In the genomic region with DNA sequence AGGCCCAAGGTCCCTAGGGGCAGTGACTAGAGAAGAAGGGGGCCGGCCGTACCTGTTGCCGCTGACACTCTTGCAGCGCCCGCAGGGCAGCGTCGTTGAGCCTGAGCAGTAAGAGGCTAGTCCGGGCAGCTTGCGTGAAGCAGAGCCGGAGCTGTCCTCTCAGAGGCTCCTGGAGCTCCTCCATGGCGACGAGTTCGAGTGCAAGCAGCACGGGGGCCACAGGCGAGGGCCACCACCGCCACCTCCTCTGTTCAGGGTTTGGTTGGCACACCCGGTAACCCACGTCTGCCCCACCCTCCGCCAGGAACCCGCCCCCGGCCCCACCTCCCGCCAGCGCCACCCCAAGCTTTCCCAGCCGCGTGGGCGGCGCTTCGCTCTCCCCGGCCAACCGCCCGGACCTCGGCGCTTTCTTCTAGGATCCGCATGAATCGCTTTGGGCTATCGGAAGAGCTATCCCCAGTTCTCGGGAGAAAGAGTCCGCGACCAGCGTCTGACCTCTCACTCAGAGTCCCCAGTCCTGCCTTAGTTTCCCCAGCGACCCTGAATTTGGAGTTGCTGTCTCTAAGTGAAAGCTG, we compare ENCODE assay signal across 9 cellular contexts. TPM values are rescaled to one million over a fixed set of nuclear protein-coding genes. Genes with fewer than 3 reads are reported as not detected.
A peak's percentile ranks its signal among the peaks of the same experiment; 100 is the strongest.
DNase-seq lines count a peak whose midpoint lies in the region; ATAC-seq, FAIRE-seq and TF ChIP-seq lines count a peak whose summit lies in the region.
"Had no signal": no experiment of that assay in that cellular context is flagged by ENCODE, and none has a peak within 500 bp of the region (broad histone marks: within the 10 kb centered on the region; RNA-seq: fewer than 3 reads in every experiment).

A gene with protein sequence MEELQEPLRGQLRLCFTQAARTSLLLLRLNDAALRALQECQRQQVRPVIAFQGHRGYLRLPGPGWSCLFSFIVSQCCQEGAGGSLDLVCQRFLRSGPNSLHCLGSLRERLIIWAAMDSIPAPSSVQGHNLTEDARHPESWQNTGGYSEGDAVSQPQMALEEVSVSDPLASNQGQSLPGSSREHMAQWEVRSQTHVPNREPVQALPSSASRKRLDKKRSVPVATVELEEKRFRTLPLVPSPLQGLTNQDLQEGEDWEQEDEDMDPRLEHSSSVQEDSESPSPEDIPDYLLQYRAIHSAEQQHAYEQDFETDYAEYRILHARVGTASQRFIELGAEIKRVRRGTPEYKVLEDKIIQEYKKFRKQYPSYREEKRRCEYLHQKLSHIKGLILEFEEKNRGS (minus strand): TSS at position 249 of the 575 bp plus-strand sequence. CDS start 65 bp downstream, at position 184.

- H3K23ac ChIP-seq in IMR-90 (ENCODE audit: low read depth, low read length) = peak within 1 kb of the TSS; percentile 78

- peak within 1 kb of the TSS; percentile 84 for H2AK9ac ChIP-seq in IMR-90 (replicated peaks; ENCODE audit: low read depth, low read length, poor library complexity)

- DNase-seq in D341Med (ENCODE audit: low spot score) (peak; percentile 88), IMR-90 (peak; percentile 59), RCC 7860 (ENCODE audit: low spot score) (peak; percentile 64), activated gamma-delta T cell (lab: John Stamatoyannopoulos, UW) (peak; percentile 65), foreskin melanocyte (peak; percentile 77), omental fat pad (ENCODE audit: low spot score) (no peak)

- CTCF ChIA-PET in IMR-90 (lab: Yijun Ruan, JAX) = interaction anchor here (0.5 to 1.0 kb wide), 6 partner anchors 9 to 289 kb away, joined by 3 to 5 read pairs (median 3); a partner anchor contains a TSS

- peak within 1 kb of the TSS; percentile 31; the same call in 1 of the 3 replicates for H2BK15ac ChIP-seq in IMR-90 (ENCODE audit: low read depth, low read length)

- 0 out of 2 replicates have a peak, but pooled peaks cover 4% of the 10 kb centered on the region for H3K9me1 ChIP-seq in IMR-90 (ENCODE audit: insufficient read depth, low read length)

- no peaks in the 10 kb centered on the region for H3K27me3 ChIP-seq in IMR-90 (ENCODE audit: control insufficient read depth, insufficient read depth, low read length)
- no peaks in the 10 kb centered on the region for H3K27me3 ChIP-seq in thymus (ENCODE audit: control insufficient read depth, insufficient read depth)

- 4% methylated on average over 28 of the region's 41 CpGs; no CpG with 5 or more reads in 1 of the 2 experiments for WGBS in IMR-90 (ENCODE audit: extremely low coverage in 2 of 2, insufficient read length in 1 of 2), 2 experiments
- 5% methylated on average over 41 of the region's 41 CpGs for WGBS in thymus

- H3K9ac ChIP-seq in IMR-90 (ENCODE audit: low read depth, low read length) = peak within 1 kb of the TSS; percentile 61

- H3K9me3 ChIP-seq in IMR-90 (ENCODE audit: control insufficient read depth, insufficient read depth, low read length) = no peaks in the 10 kb centered on the region
- no peaks in the 10 kb centered on the region for H3K9me3 ChIP-seq in thymus (ENCODE audit: control insufficient read depth)

- H2AFZ ChIP-seq in IMR-90 (replicated peaks; ENCODE audit: low read length, poor library complexity) = peak within 1 kb of the TSS; percentile 96

- intact Hi-C loops in IMR-90 (cut with micrococcal nuclease) = loop anchor here (10.0 kb wide), 1 partner anchor 262 kb away; a partner anchor contains a TSS

- FAIRE-seq in RCC 7860 (lab: Jason Lieb, UNC) = no peak
- FAIRE-seq: endometrium had no signal

- H2AK5ac ChIP-seq in IMR-90 (ENCODE audit: low read depth, low read length) = peak within 1 kb of the TSS; percentile 73

- POLR2A ChIA-PET in IMR-90 (lab: Charles Lee; ENCODE audit: unreplicated experiment) = interaction anchor here (0.6 kb wide), 1 partner anchor 17 kb away, joined by 7 read pairs; no protein-coding TSS in a partner anchor

- no peak for TF ChIP-seq POLR2A in IMR-90 (IDR thresholded peaks at IDR 0.05; ENCODE audit: low read depth, low read length)

- in situ Hi-C loops in IMR-90 (cut with MboI; ENCODE audit: low sequenced_read_pairs) = no loop called here

- peak within 1 kb of the TSS; percentile 83 for H3K14ac ChIP-seq in IMR-90 (replicated peaks; ENCODE audit: low read depth, low read length)

- peak within 1 kb of the TSS; percentile 97 for H3K4me2 ChIP-seq in IMR-90 (ENCODE audit: low read depth, low read length)

- peak within 1 kb of the TSS; percentile 84; the same call in 1 of the 2 replicates for H4K5ac ChIP-seq in IMR-90 (ENCODE audit: low read depth, low read length)

- H3K79me1 ChIP-seq in IMR-90 (ENCODE audit: low read depth in 1 of 2, low read length in 2 of 2) = peaks cover under 1 to 6% of the 10 kb centered on the region in 2 experiments; a peak in 1 of 4 replicates

- TF ChIP-seq CTCF in IMR-90 (conservative IDR thresholded peaks at IDR 0.05; ENCODE audit: low read depth, low read length) (no peak), omental fat pad (IDR thresholded peaks at IDR 0.05) (no peak)

- H3K4me1 ChIP-seq in IMR-90 (ENCODE audit: control insufficient read depth, insufficient read depth, low read length) (peaks cover 5% of the 10 kb centered on the region; the same call in 1 of the 2 replicates), thymus (ENCODE audit: control insufficient read depth, insufficient read depth, low read length) (peaks cover 2% of the 10 kb centered on the region)

- H2BK120ac ChIP-seq in IMR-90 (ENCODE audit: low read depth, low read length) = peak within 1 kb of the TSS; percentile 78

- peak within 1 kb of the TSS; percentile 56 for H3K27ac ChIP-seq in IMR-90 (ENCODE audit: insufficient read depth, low read length)
- H3K27ac ChIP-seq in thymus (ENCODE audit: low read depth) = peak within 1 kb of the TSS; percentile 61

- dilution Hi-C loops in IMR-90 (cut with HindIII; ENCODE audit: low sequenced_read_pairs, unreplicated experiment) = no loop called here

- peak within 1 kb of the TSS; percentile 20 to 90; a peak in 3 of 4 replicates for H4K8ac ChIP-seq in IMR-90 (ENCODE audit: low read depth in 2 of 2, low read length in 2 of 2)

- ATAC-seq in GM21515 (IDR thresholded peaks at IDR 0.05; ENCODE audit: unreplicated experiment) (peak; percentile 31), IMR-90 (ENCODE audit: low read depth) (peak; percentile 87), omental fat pad (ENCODE audit: low FRiP score) (peak; percentile 72)

- no peak for TF ChIP-seq RAD21 in IMR-90 (IDR thresholded peaks at IDR 0.05; ENCODE audit: low read length)

- H3K18ac ChIP-seq in IMR-90 (ENCODE audit: low read depth, low read length) = 0 out of 2 replicates have a peak within 1 kb of the TSS, but pooled peaks have one; percentile 7

- H3K36me3 ChIP-seq in IMR-90 (ENCODE audit: control insufficient read depth, insufficient read depth, low read length) (peaks cover 9% of the 10 kb centered on the region), thymus (ENCODE audit: control insufficient read depth, insufficient read depth) (peaks cover 7% of the 10 kb centered on the region)

- H2BK5ac ChIP-seq in IMR-90 (ENCODE audit: low read depth, low read length, poor library complexity, severe bottlenecking) = peak within 1 kb of the TSS; percentile 69

- H2BK20ac ChIP-seq in IMR-90 (ENCODE audit: low read depth, low read length) = no peak within 1 kb of the TSS

- H4K20me1 ChIP-seq in IMR-90 (ENCODE audit: insufficient read depth, low read length) = no peaks in the 10 kb centered on the region; the same call in 1 of the 2 replicates

- BruUV-seq in IMR-90 (replicated peaks; lab: Mats Ljungman, UMichigan) = no TSS peak

- H3K4me3 ChIP-seq in IMR-90 (ENCODE audit: insufficient read depth, low read depth, low read length) (peak within 1 kb of the TSS; percentile 74), thymus (ENCODE audit: low read length) (peak within 1 kb of the TSS; percentile 71)

- peak within 1 kb of the TSS; percentile 70 for H3K4ac ChIP-seq in IMR-90 (ENCODE audit: low read depth, low read length)

- no peak within 1 kb of the TSS; the same call in 1 of the 2 replicates for H4K91ac ChIP-seq in IMR-90 (ENCODE audit: insufficient read depth, low read depth, low read length)

- peak within 1 kb of the TSS; percentile 86 for H3K56ac ChIP-seq in IMR-90 (ENCODE audit: extremely low read depth, insufficient read depth, low read length)

TF ChIP-seq in IMR-90, 13 proteins besides CTCF, POLR2A, EP300 and RAD21 (continues in another document):
- TF ChIP-seq, protein P1, sequence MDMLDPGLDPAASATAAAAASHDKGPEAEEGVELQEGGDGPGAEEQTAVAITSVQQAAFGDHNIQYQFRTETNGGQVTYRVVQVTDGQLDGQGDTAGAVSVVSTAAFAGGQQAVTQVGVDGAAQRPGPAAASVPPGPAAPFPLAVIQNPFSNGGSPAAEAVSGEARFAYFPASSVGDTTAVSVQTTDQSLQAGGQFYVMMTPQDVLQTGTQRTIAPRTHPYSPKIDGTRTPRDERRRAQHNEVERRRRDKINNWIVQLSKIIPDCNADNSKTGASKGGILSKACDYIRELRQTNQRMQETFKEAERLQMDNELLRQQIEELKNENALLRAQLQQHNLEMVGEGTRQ (IDR thresholded peaks at IDR 0.05; ENCODE audit: low read depth, low read length) = no peak
- TF ChIP-seq, protein P2, sequence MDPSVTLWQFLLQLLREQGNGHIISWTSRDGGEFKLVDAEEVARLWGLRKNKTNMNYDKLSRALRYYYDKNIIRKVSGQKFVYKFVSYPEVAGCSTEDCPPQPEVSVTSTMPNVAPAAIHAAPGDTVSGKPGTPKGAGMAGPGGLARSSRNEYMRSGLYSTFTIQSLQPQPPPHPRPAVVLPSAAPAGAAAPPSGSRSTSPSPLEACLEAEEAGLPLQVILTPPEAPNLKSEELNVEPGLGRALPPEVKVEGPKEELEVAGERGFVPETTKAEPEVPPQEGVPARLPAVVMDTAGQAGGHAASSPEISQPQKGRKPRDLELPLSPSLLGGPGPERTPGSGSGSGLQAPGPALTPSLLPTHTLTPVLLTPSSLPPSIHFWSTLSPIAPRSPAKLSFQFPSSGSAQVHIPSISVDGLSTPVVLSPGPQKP (IDR thresholded peaks at IDR 0.05; ENCODE audit: borderline replicate concordance, low read depth, low read length) = no peak
- TF ChIP-seq CHD1 (IDR thresholded peaks at IDR 0.05; ENCODE audit: low read depth, low read length) (no peak), BHLHE40 (IDR thresholded peaks at IDR 0.05; ENCODE audit: low read depth, low read length) (no peak), MAFK (IDR thresholded peaks at IDR 0.05; ENCODE audit: low read depth, low read length) (no peak), RCOR1 (IDR thresholded peaks at IDR 0.05; ENCODE audit: insufficient replicate concordance, low read length) (no peak), MXI1 (IDR thresholded peaks at IDR 0.05; ENCODE audit: borderline replicate concordance, low read depth, low read length) (no peak), NFE2L2 (IDR thresholded peaks at IDR 0.05; ENCODE audit: low read depth, low read length) (no peak), FOS (IDR thresholded peaks at IDR 0.05; ENCODE audit: low read depth, low read length) (no peak), CEBPB (IDR thresholded peaks at IDR 0.05; ENCODE audit: low read depth, low read length) (no peak), RFX5 (IDR thresholded peaks at IDR 0.05; ENCODE audit: low read depth, low read length) (no peak)

RNA-seq across cellular contexts. Expression of the gene that starts here (rescaled TPM):
- total RNA-seq in IMR-90 (2012; rRNA removed) (1.6 and 1.7 TPM in 2 replicates), omental fat pad (1 to 10 TPM; 1.1 to 7.1 (median 2.4) TPM)
- polyA plus RNA-seq in IMR-90 (2012; rRNA removed) (1.2 and 1.3 TPM in 2 replicates), thymus (7.3 TPM)
- 0.16 and 1.0 TPM in 2 replicates for polyA plus RNA-seq in IMR-90 (2012; cell fraction: cytosol; rRNA removed)
- polyA plus RNA-seq in IMR-90 (2012; cell fraction: nucleus; rRNA removed; ENCODE audit: low replicate concordance) = 4.6 and 5.7 TPM in 2 replicates

Comparison
In these comparisons a context has a peak if more than half of its experiments do, and no peak if none do; other contexts are left out.
1. ATAC-seq: peak in every context shown above with its lines; median percentile 87 in IMR-90; 72 in omental fat pad; 31 in GM21515.